In genomic region chr2:56148825-56149224, GRCh38 we compare ENCODE assay signal across 28 cellular contexts. TPM values are rescaled to one million over a fixed set of nuclear protein-coding genes. Genes with fewer than 3 reads are reported as not detected.
"Had no signal": no experiment of that assay in that cellular context is flagged by ENCODE, and none has a peak within 500 bp of the region (broad histone marks: within the 10 kb centered on the region; RNA-seq: fewer than 3 reads in every experiment).

No MANE protein-coding gene starts in this region.

- H3K4me3 ChIP-seq: body of pancreas, colonic mucosa, gastroesophageal sphincter, hepatocyte, left ventricle myocardium inferior, lung, neural progenitor cell, right atrium auricular region, testis, transverse colon had no signal

- H3K9ac ChIP-seq: neural progenitor cell had no signal

- DNase-seq: activated B cell treated with CpG ODN at 0.5 μM for 24 hours; activated CD4-positive, alpha-beta T cell treated with anti-CD3 and anti-CD28 coated beads for 36 hours; activated CD8-positive, alpha-beta memory T cell treated with anti-CD3 and anti-CD28 coated beads, Interleukin-2, amount 10 ng/mL, durations not matched to agents 7 days and 5 days; activated CD8-positive, alpha-beta T cell treated with anti-CD3 and anti-CD28 coated beads, Interleukin-2, amount 10 ng/mL, durations not matched to agents 7 days and 5 days; activated naive CD4-positive, alpha-beta T cell; activated T-cell treated with anti-CD3 and anti-CD28 coated beads for 4 hours; activated T-cell treated with anti-CD3 and anti-CD28 coated beads, Interleukin-2, amount 50 U/mL, for 72 hours; anterior cingulate cortex; body of pancreas; colonic mucosa; effector CD8-positive, alpha-beta T cell; islet precursor cell; left ventricle myocardium inferior; mesendoderm; natural killer cell; occipital lobe; stimulated activated CD4-positive, alpha-beta T cell treated with anti-CD3 and anti-CD28 coated beads, Interleukin-15, amount 100 ng/mL, for 24 hours; stimulated activated naive CD8-positive, alpha-beta T cell treated with anti-CD3 and anti-CD28 coated beads, Interleukin-15, Interleukin-2, amounts not matched to agents 100 U/mL and 50 U/mL, for 24 hours; testis; transverse colon had no signal

- H3K4me2 ChIP-seq: hepatocyte, neural progenitor cell had no signal

- H3K36me3 ChIP-seq: colonic mucosa, gastroesophageal sphincter, left ventricle myocardium inferior, neural progenitor cell, right atrium auricular region, transverse colon had no signal

- H2AFZ ChIP-seq: hepatocyte, neural progenitor cell had no signal

- H3K27me3 ChIP-seq: body of pancreas, colonic mucosa, hepatocyte, neural progenitor cell, right atrium auricular region, testis, transverse colon had no signal

- H3K27ac ChIP-seq: body of pancreas, colonic mucosa, epithelial cell of prostate, gastroesophageal sphincter, hepatocyte, left ventricle myocardium inferior, neural progenitor cell, right atrium auricular region, testis, transverse colon had no signal

- ATAC-seq: activated CD4-positive, alpha-beta T cell treated with anti-CD3 and anti-CD28 coated beads for 36 hours; activated CD8-positive, alpha-beta memory T cell treated with anti-CD3 and anti-CD28 coated beads, Interleukin-2, amount 10 ng/mL, durations not matched to agents 7 days and 5 days; activated CD8-positive, alpha-beta T cell treated with anti-CD3 and anti-CD28 coated beads, Interleukin-2, amount 10 ng/mL, durations not matched to agents 7 days and 5 days; activated naive CD4-positive, alpha-beta T cell treated with anti-CD3 and anti-CD28 coated beads, Interleukin-2, amount 50 U/mL, for 72 hours; activated T-cell treated with anti-CD3 and anti-CD28 coated beads, Interleukin-2, amount 50 U/mL, for 72 hours; body of pancreas; gastroesophageal sphincter; natural killer cell; stimulated activated naive CD8-positive, alpha-beta T cell treated with anti-CD3 and anti-CD28 coated beads, Interleukin-15, Interleukin-2, amounts not matched to agents 100 U/mL and 50 U/mL, for 24 hours had no signal

- H3K9me3 ChIP-seq: body of pancreas, colonic mucosa, gastroesophageal sphincter, left ventricle myocardium inferior, right atrium auricular region, testis, transverse colon had no signal

- H3K4me1 ChIP-seq: body of pancreas, colonic mucosa, gastroesophageal sphincter, left ventricle myocardium inferior, neural progenitor cell, right atrium auricular region, testis, transverse colon had no signal

- H3K79me2 ChIP-seq: hepatocyte had no signal

RNA-seq across cellular contexts. Expression of gene CCDC85A, which starts 35.0 kb away (rescaled TPM):
- total RNA-seq: activated B cell treated with CpG ODN at 0.5 μM for 24 hours; activated CD4-positive, alpha-beta T cell treated with anti-CD3 and anti-CD28 coated beads for 36 hours; activated CD8-positive, alpha-beta memory T cell treated with anti-CD3 and anti-CD28 coated beads, Interleukin-2, amount 10 ng/mL, durations not matched to agents 7 days and 5 days; activated CD8-positive, alpha-beta T cell treated with anti-CD3 and anti-CD28 coated beads, Interleukin-2, amount 10 ng/mL, durations not matched to agents 7 days and 5 days; activated naive CD4-positive, alpha-beta T cell treated with anti-CD3 and anti-CD28 coated beads, Interleukin-2, amount 50 U/mL, for 72 hours; activated T-cell treated with anti-CD3 and anti-CD28 coated beads, Interleukin-2, amount 50 U/mL, for 72 hours; mononuclear cell; natural killer cell had no signal
